Comparison of ENCODE assay signal across 20 cellular contexts in genomic region chr6:56789342-56789741, GRCh38.
DNase-seq lines count a peak whose midpoint lies in the region; ATAC-seq, FAIRE-seq and TF ChIP-seq lines count a peak whose summit lies in the region.
"Had no signal": no experiment of that assay in that cellular context is flagged by ENCODE, and none has a peak within 500 bp of the region (broad histone marks: within the 10 kb centered on the region; RNA-seq: fewer than 3 reads in every experiment).

No MANE protein-coding gene starts in this region.

- H3K4me3 ChIP-seq in HepG2 (replicated peaks in 1 of 3; ENCODE audit: insufficient read depth in 1 of 3, low read depth in 2 of 3, low read length in 3 of 3) = no peak overlapping the region
- H3K4me3 ChIP-seq in right lobe of liver = no peak overlapping the region
- H3K4me3 ChIP-seq in K562 = no peak overlapping the region
- no peak overlapping the region for H3K4me3 ChIP-seq in CD8-positive, alpha-beta T cell (ENCODE audit: low read depth, low read length)
- H3K4me3 ChIP-seq in thyroid gland (replicated peaks in 1 of 3) = no peak overlapping the region

- FAIRE-seq in HepG2 (lab: Jason Lieb, UNC) = no peak
- FAIRE-seq in K562 (lab: Jason Lieb, UNC) = no peak

- H2AFZ ChIP-seq in HepG2 (ENCODE audit: low read length) = no peak overlapping the region
- no peak overlapping the region for H2AFZ ChIP-seq in K562 (ENCODE audit: low read depth, low read length)

- no peak overlapping the region for H3K4me3 Mint-ChIP-seq in CD8-positive, alpha-beta T cell

- H3K27ac ChIP-seq in HepG2 (ENCODE audit: extremely low read length, insufficient read depth, low read length) = no peak overlapping the region
- H3K27ac ChIP-seq in right lobe of liver = no peak overlapping the region
- no peak overlapping the region for H3K27ac ChIP-seq in K562 (ENCODE audit: extremely low read depth, low read depth, low read length)
- H3K27ac ChIP-seq in foreskin keratinocyte = peak overlapping the region; percentile 53
- H3K27ac ChIP-seq in CD8-positive, alpha-beta T cell (ENCODE audit: low read depth, low read length) = no peak overlapping the region
- H3K27ac ChIP-seq in thyroid gland = no peak overlapping the region
- H3K27ac ChIP-seq: RWPE1 had no signal

- no peaks in the 10 kb centered on the region for H3K79me2 ChIP-seq in HepG2 (ENCODE audit: insufficient read depth, low read length)
- no peaks in the 10 kb centered on the region for H3K79me2 ChIP-seq in K562 (ENCODE audit: control insufficient read depth, insufficient read depth, low read length)

- H3K9me3 ChIP-seq in HepG2 (ENCODE audit: low read length) (no peaks in the 10 kb centered on the region), right lobe of liver (no peaks in the 10 kb centered on the region), K562 (replicated peaks; ENCODE audit: control insufficient read depth, insufficient read depth, low read depth, low read length) (no peaks in the 10 kb centered on the region), thyroid gland (no peaks in the 10 kb centered on the region)
- no peaks in the 10 kb centered on the region for H3K9me3 ChIP-seq in CD8-positive, alpha-beta T cell (ENCODE audit: low read length)

- TF ChIP-seq POLR2A in HepG2 (IDR thresholded peaks at IDR 0.05; ENCODE audit: insufficient read depth in 1 of 2, low read depth in 2 of 2, low read length in 2 of 2) (no peak), right lobe of liver (IDR thresholded peaks at IDR 0.05) (no peak), K562 (conservative IDR thresholded peaks at IDR 0.05) (no peak), thyroid gland (IDR thresholded peaks at IDR 0.05) (no peak)

- H4K20me1 ChIP-seq in HepG2 (ENCODE audit: insufficient read depth, low read length) (no peaks in the 10 kb centered on the region), K562 (replicated peaks; ENCODE audit: control insufficient read depth, insufficient read depth, low read length) (no peaks in the 10 kb centered on the region)

- no peak for TF ChIP-seq CTCF in HepG2 (CRISPR knock-in tag; IDR thresholded peaks at IDR 0.05)
- no peak for TF ChIP-seq CTCF in right lobe of liver (IDR thresholded peaks at IDR 0.05)
- no peak for TF ChIP-seq CTCF in K562 (IDR thresholded peaks at IDR 0.05 in 2 of 3, conservative IDR thresholded peaks at IDR 0.05 in 1 of 3; ENCODE audit: insufficient read depth in 2 of 3, low read depth in 1 of 3, low read length in 3 of 3)
- TF ChIP-seq CTCF in foreskin keratinocyte (conservative IDR thresholded peaks at IDR 0.05) = no peak
- no peak for TF ChIP-seq CTCF in CD8-positive, alpha-beta T cell (IDR thresholded peaks at IDR 0.05)
- TF ChIP-seq CTCF in thyroid gland (IDR thresholded peaks at IDR 0.05) = no peak

- ATAC-seq in HepG2 (no peak), right lobe of liver (no peak), K562 (no peak), foreskin keratinocyte (no peak), HG03432 (IDR thresholded peaks at IDR 0.05; ENCODE audit: unreplicated experiment) (no peak)
- no peak for ATAC-seq in CD8-positive, alpha-beta T cell
- ATAC-seq: HCT116 had no signal

- H3K9me3 Mint-ChIP-seq in CD8-positive, alpha-beta T cell = peaks cover 2% of the 10 kb centered on the region

- BruUV-seq in HepG2 (replicated peaks; lab: Mats Ljungman, UMichigan) (no TSS peak), K562 (replicated peaks; lab: Mats Ljungman, UMichigan) (no TSS peak)

- no peak overlapping the region for H3K27ac Mint-ChIP-seq in CD8-positive, alpha-beta T cell

- H3K4me1 ChIP-seq in HepG2 (ENCODE audit: insufficient read depth, low read length) (no peaks in the 10 kb centered on the region), right lobe of liver (no peaks in the 10 kb centered on the region), K562 (replicated peaks in 1 of 2; ENCODE audit: control insufficient read depth in 2 of 2, insufficient read depth in 2 of 2, low read length in 2 of 2) (no peaks in the 10 kb centered on the region; a peak in 1 of 5 replicates), foreskin keratinocyte (peaks cover 19% of the 10 kb centered on the region), thyroid gland (no peaks in the 10 kb centered on the region)
- no peaks in the 10 kb centered on the region for H3K4me1 ChIP-seq in CD8-positive, alpha-beta T cell (ENCODE audit: insufficient read depth, low read length)

- H3K4me1 Mint-ChIP-seq in CD8-positive, alpha-beta T cell (ENCODE audit: low read depth) = no peaks in the 10 kb centered on the region

- no peak for DNase-seq in HepG2 (ENCODE audit: low spot score)
- DNase-seq in right lobe of liver = no peak
- no peak for DNase-seq in K562 (ENCODE audit: extremely low read depth in 1 of 4, low spot score in 3 of 4)
- no peak for DNase-seq in foreskin keratinocyte
- no peak for DNase-seq in CD8-positive, alpha-beta T cell
- no peak for DNase-seq in thyroid gland
- DNase-seq: 8988T, DMS153, KBM-7, MM.1S, NCI-H1048, NCI-H1417 treated with DMSO at 0.1 percent for 48 hours, NCI-H1694 treated with DMSO at 0.1 percent for 48 hours, NCI-H2081, NCI-H2227 treated with DMSO at 0.1 percent for 48 hours, NCI-H526 treated with DMSO at 0.1 percent for 48 hours, SHP77 treated with DMSO at 0.1 percent for 48 hours had no signal

- no peaks in the 10 kb centered on the region for H3K36me3 Mint-ChIP-seq in CD8-positive, alpha-beta T cell

- peaks cover 10% of the 10 kb centered on the region for H3K27me3 Mint-ChIP-seq in CD8-positive, alpha-beta T cell (ENCODE audit: low read depth)

- intact Hi-C loops in HepG2 (cut with micrococcal nuclease; ENCODE audit: unreplicated experiment) = no loop called here
- intact Hi-C loops in right lobe of liver (cut with DNase I) = no loop called here
- intact Hi-C loops in K562 (cut with micrococcal nuclease) = no loop called here
- intact Hi-C loops in CD8-positive, alpha-beta T cell (cut with DNase I, micrococcal nuclease) = no loop called here
- intact Hi-C loops in thyroid gland (cut with DNase I) = no loop called here

- H3K36me3 ChIP-seq in HepG2 (replicated peaks in 1 of 2; ENCODE audit: control insufficient read depth in 1 of 2, insufficient read depth in 2 of 2, low read length in 2 of 2) = no peaks in the 10 kb centered on the region
- no peaks in the 10 kb centered on the region for H3K36me3 ChIP-seq in right lobe of liver
- H3K36me3 ChIP-seq in K562 (ENCODE audit: control insufficient read depth, insufficient read depth, low read length) = no peaks in the 10 kb centered on the region
- no peaks in the 10 kb centered on the region for H3K36me3 ChIP-seq in CD8-positive, alpha-beta T cell (ENCODE audit: insufficient read depth, low read length)
- no peaks in the 10 kb centered on the region for H3K36me3 ChIP-seq in thyroid gland

- TF ChIP-seq EP300 in HepG2 (IDR thresholded peaks at IDR 0.05; ENCODE audit: low read depth in 2 of 2, low read length in 2 of 2) = no peak
- no peak for TF ChIP-seq EP300 in HepG2 (CRISPR knock-in tag; IDR thresholded peaks at IDR 0.05; ENCODE audit: borderline replicate concordance)
- no peak for TF ChIP-seq EP300 in K562 (IDR thresholded peaks at IDR 0.05; ENCODE audit: low read length)

- TF ChIP-seq RAD21 in HepG2 (CRISPR knock-in tag; IDR thresholded peaks at IDR 0.05) (no peak), K562 (CRISPR knock-in tag; conservative IDR thresholded peaks at IDR 0.05 in 1 of 2, IDR thresholded peaks at IDR 0.05 in 1 of 2) (no peak)

- in situ Hi-C loops in HepG2 (cut with HindIII; ENCODE audit: extremely low pct_ligation_motif_present, low pct_unique_long_range_greater_than_20kb) = no loop called here
- in situ Hi-C loops in K562 (cut with MboI) = no loop called here

- WGBS in HepG2 (ENCODE audit: low lambda C conversion rate) = 51% methylated on average over 1 of the region's 1 CpG
- WGBS in right lobe of liver (ENCODE audit: insufficient coverage, low coverage, low lambda C conversion rate, missing lambda C conversion rate) = 59% methylated on average over 1 of the region's 1 CpG
- WGBS in K562 (ENCODE audit: insufficient coverage, low coverage, missing lambda C conversion rate) = 0% methylated on average over 1 of the region's 1 CpG
- WGBS in thyroid gland, 2 donors = 77 to 78% methylated on average over 1 of the region's 1 CpG

- H3K9ac ChIP-seq in HepG2 (ENCODE audit: insufficient read depth, low read depth, low read length) = no peak overlapping the region
- H3K9ac ChIP-seq in K562 (ENCODE audit: insufficient read depth in 1 of 2, low read depth in 2 of 2, low read length in 2 of 2) = no peak overlapping the region

- no peaks in the 10 kb centered on the region for H3K9me1 ChIP-seq in K562 (ENCODE audit: control insufficient read depth, insufficient read depth, low read length)

- H3K27me3 ChIP-seq in HepG2 (ENCODE audit: control insufficient read depth in 1 of 2, insufficient read depth in 2 of 2, low read length in 2 of 2) (no peaks in the 10 kb centered on the region), right lobe of liver (no peaks in the 10 kb centered on the region), K562 (ENCODE audit: control insufficient read depth in 2 of 2, insufficient read depth in 2 of 2, low read length in 2 of 2) (no peaks in the 10 kb centered on the region), foreskin keratinocyte (no peaks in the 10 kb centered on the region), thyroid gland (no peaks in the 10 kb centered on the region)
- H3K27me3 ChIP-seq in CD8-positive, alpha-beta T cell (ENCODE audit: insufficient read depth, low read length) = no peaks in the 10 kb centered on the region

- CTCF ChIA-PET in HepG2 (lab: Yijun Ruan, JAX; ENCODE audit: low intra/inter-chr PET ratio, low total read pairs) = no interaction called here
- CTCF ChIA-PET in K562 (lab: Yijun Ruan, JAX; ENCODE audit: low intra/inter-chr PET ratio) = no interaction called here
- CTCF ChIA-PET in CD8-positive, alpha-beta T cell (lab: Charles Lee) = no interaction called here

- POLR2A ChIA-PET in HepG2 (lab: Yijun Ruan, JAX) = no interaction called here
- POLR2A ChIA-PET in K562 (lab: Yijun Ruan, JAX) = no interaction called here
- POLR2A ChIA-PET in CD8-positive, alpha-beta T cell (lab: Charles Lee) = no interaction called here

- no peak overlapping the region for H3K4me2 ChIP-seq in HepG2 (ENCODE audit: low read depth, low read length)
- H3K4me2 ChIP-seq in K562 (ENCODE audit: insufficient read depth, low read length) = no peak overlapping the region

TF ChIP-seq in HepG2, 621 proteins besides CTCF, POLR2A, EP300 and RAD21 (continues in another document):
- no peak for TF ChIP-seq THAP8 (CRISPR knock-in tag; IDR thresholded peaks at IDR 0.05; ENCODE audit: borderline replicate concordance)

TF ChIP-seq in K562, 482 proteins besides CTCF, POLR2A, EP300 and RAD21:
- TF ChIP-seq CEBPB (tag; IDR thresholded peaks at IDR 0.05) = peak; percentile 81
- TF ChIP-seq XRCC3 (IDR thresholded peaks at IDR 0.05) = no peak
- no peak for TF ChIP-seq CEBPG (CRISPR knock-in tag; IDR thresholded peaks at IDR 0.05)
- peak; percentile 17 to 90; a peak in 2 of 4 replicates for TF ChIP-seq CEBPG (tag; conservative IDR thresholded peaks at IDR 0.05 in 1 of 2, IDR thresholded peaks at IDR 0.05 in 1 of 2)

Comparison
In these comparisons a context has a peak if more than half of its experiments do, and no peak if none do; other contexts are left out.
1. Of the 241 proteins assayed by ChIP-seq in both HepG2 and K562: peak only in HepG2: none; only in K562: CEBPG; in both: CEBPB; in neither: 239.